ENCODE assay signal across 24 cellular contexts in genomic region chr14:93100570-93100969, GRCh38. TPM values are rescaled to one million over a fixed set of nuclear protein-coding genes. Genes with fewer than 3 reads are reported as not detected.
A peak's percentile ranks its signal among the peaks of the same experiment; 100 is the strongest.
DNase-seq lines count a peak whose midpoint lies in the region; ATAC-seq, FAIRE-seq and TF ChIP-seq lines count a peak whose summit lies in the region.
"Had no signal": no experiment of that assay in that cellular context is flagged by ENCODE, and none has a peak within 500 bp of the region (broad histone marks: within the 10 kb centered on the region; RNA-seq: fewer than 3 reads in every experiment).

No MANE protein-coding gene starts in this region.

- H3K79me1 ChIP-seq in H1 (ENCODE audit: low read depth, low read length): peaks cover 17% of the 10 kb centered on the region

- no peak for ATAC-seq in activated CD4-positive, alpha-beta T cell treated with anti-CD3 and anti-CD28 coated beads for 36 hours
- no peak for ATAC-seq in stimulated activated effector memory CD8-positive, alpha-beta T cell treated with anti-CD3 and anti-CD28 coated beads, Interleukin-12 subunit alpha, Interleukin-12 subunit beta, amount 100 ng/mL, for 72 hours
- no peak for ATAC-seq in GM21360 (IDR thresholded peaks at IDR 0.05; ENCODE audit: unreplicated experiment)
- ATAC-seq: gastrocnemius medialis had no signal

- FAIRE-seq in H1 (lab: Jason Lieb, UNC): no peak
- FAIRE-seq: A204.1, small intestine had no signal

- no peaks in the 10 kb centered on the region for H3K27me3 Mint-ChIP-seq in activated CD4-positive, alpha-beta T cell treated with anti-CD3 and anti-CD28 coated beads, Interleukin-2, amount 10 ng/mL, durations not matched to agents 7 days and 5 days
- H3K27me3 Mint-ChIP-seq in activated CD4-positive, alpha-beta T cell treated with anti-CD3 and anti-CD28 coated beads for 36 hours: no peaks in the 10 kb centered on the region

- H2BK20ac ChIP-seq in H1 (ENCODE audit: low read length): no peak overlapping the region

- TF ChIP-seq POLR2A in H1 (IDR thresholded peaks at IDR 0.05; ENCODE audit: control extremely low read depth in 1 of 2, low read depth in 2 of 2, low read length in 2 of 2): no peak

- peak overlapping the region; percentile 60 for H3K27ac Mint-ChIP-seq in activated CD4-positive, alpha-beta T cell treated with anti-CD3 and anti-CD28 coated beads, Interleukin-2, amount 10 ng/mL, durations not matched to agents 7 days and 5 days
- no peak overlapping the region for H3K27ac Mint-ChIP-seq in activated CD4-positive, alpha-beta T cell treated with anti-CD3 and anti-CD28 coated beads for 36 hours
- H3K27ac Mint-ChIP-seq in stimulated activated effector memory CD8-positive, alpha-beta T cell treated with anti-CD3 and anti-CD28 coated beads, Interleukin-12 subunit alpha, Interleukin-12 subunit beta, amount 100 ng/mL, for 72 hours: peak overlapping the region; percentile 39
- H3K27ac Mint-ChIP-seq: activated T-helper 2 cell treated with anti-CD3 and anti-CD28 coated beads, Interferon-gamma antibody, Interleukin-2, Interleukin-4, amounts not matched to agents 10 μg/mL and 5 μg/mL and 100 μg/mL, durations not matched to agents 14 hours and 24 hours and 36 hours had no signal

- H2AK5ac ChIP-seq in H1 (ENCODE audit: low read depth, low read length): no peak overlapping the region; the same call in 1 of the 2 replicates

- H3K27me3 ChIP-seq in H1 (replicated peaks in 1 of 4; ENCODE audit: control insufficient read depth in 3 of 4, extremely low read depth in 1 of 4, insufficient read depth in 3 of 4, low read length in 3 of 4) (no peaks in the 10 kb centered on the region), MM.1S (replicated peaks; ENCODE audit: insufficient read depth, low read length) (no peaks in the 10 kb centered on the region)
- H3K27me3 ChIP-seq: gastrocnemius medialis, neural progenitor cell had no signal

- TF ChIP-seq CTCF in H1 (IDR thresholded peaks at IDR 0.05; ENCODE audit: control extremely low read depth in 1 of 3, insufficient read depth in 1 of 3, low read depth in 1 of 3, low read length in 3 of 3): no peak
- TF ChIP-seq CTCF in MM.1S (IDR thresholded peaks at IDR 0.05; ENCODE audit: low read length): no peak

- peaks cover 4% of the 10 kb centered on the region for H3K36me3 Mint-ChIP-seq in activated CD4-positive, alpha-beta T cell treated with anti-CD3 and anti-CD28 coated beads, Interleukin-2, amount 10 ng/mL, durations not matched to agents 7 days and 5 days (ENCODE audit: low read depth)
- no peaks in the 10 kb centered on the region for H3K36me3 Mint-ChIP-seq in activated CD4-positive, alpha-beta T cell treated with anti-CD3 and anti-CD28 coated beads for 36 hours (ENCODE audit: low read depth)
- H3K36me3 Mint-ChIP-seq in stimulated activated effector memory CD8-positive, alpha-beta T cell treated with anti-CD3 and anti-CD28 coated beads, Interleukin-12 subunit alpha, Interleukin-12 subunit beta, amount 100 ng/mL, for 72 hours: peaks cover 7% of the 10 kb centered on the region
- H3K36me3 Mint-ChIP-seq: neural progenitor cell had no signal

- TF ChIP-seq EP300 in H1 (IDR thresholded peaks at IDR 0.05; ENCODE audit: borderline replicate concordance in 1 of 2, low read depth in 2 of 2, low read length in 2 of 2): no peak

- WGBS in H1 (ENCODE audit: extremely low coverage in 1 of 2, insufficient coverage in 1 of 2, insufficient read length in 1 of 2, insufficient replicate concordance in 2 of 2, low coverage in 1 of 2, low lambda C conversion rate in 2 of 2, missing lambda C conversion rate in 1 of 2), 2 experiments: 84% methylated on average over 7 of the region's 7 CpGs; no CpG with 5 or more reads in 1 of the 2 experiments

- no peaks in the 10 kb centered on the region for H3K9me3 Mint-ChIP-seq in activated CD4-positive, alpha-beta T cell treated with anti-CD3 and anti-CD28 coated beads, Interleukin-2, amount 10 ng/mL, durations not matched to agents 7 days and 5 days
- H3K9me3 Mint-ChIP-seq in activated CD4-positive, alpha-beta T cell treated with anti-CD3 and anti-CD28 coated beads for 36 hours (ENCODE audit: low read depth): no peaks in the 10 kb centered on the region
- H3K9me3 Mint-ChIP-seq in stimulated activated effector memory CD8-positive, alpha-beta T cell treated with anti-CD3 and anti-CD28 coated beads, Interleukin-12 subunit alpha, Interleukin-12 subunit beta, amount 100 ng/mL, for 72 hours: no peaks in the 10 kb centered on the region
- H3K9me3 Mint-ChIP-seq: activated T-helper 2 cell treated with anti-CD3 and anti-CD28 coated beads, Interferon-gamma antibody, Interleukin-2, Interleukin-4, amounts not matched to agents 10 μg/mL and 5 μg/mL and 100 μg/mL, durations not matched to agents 14 hours and 24 hours and 36 hours; neural progenitor cell had no signal

- POLR2A ChIA-PET in activated CD4-positive, alpha-beta T cell treated with anti-CD3 and anti-CD28 coated beads, Interleukin-2, amount 10 ng/mL, durations not matched to agents 7 days and 5 days (lab: Charles Lee): no interaction called here
- POLR2A ChIA-PET in activated CD4-positive, alpha-beta T cell treated with anti-CD3 and anti-CD28 coated beads for 36 hours (lab: Charles Lee): no interaction called here
- POLR2A ChIA-PET in H1 (lab: Charles Lee; ENCODE audit: partially characterized antibody): no interaction called here

- peaks cover 50% of the 10 kb centered on the region for H3K4me1 Mint-ChIP-seq in activated CD4-positive, alpha-beta T cell treated with anti-CD3 and anti-CD28 coated beads, Interleukin-2, amount 10 ng/mL, durations not matched to agents 7 days and 5 days
- peaks cover 17% of the 10 kb centered on the region for H3K4me1 Mint-ChIP-seq in activated CD4-positive, alpha-beta T cell treated with anti-CD3 and anti-CD28 coated beads for 36 hours
- peaks cover 51% of the 10 kb centered on the region for H3K4me1 Mint-ChIP-seq in stimulated activated effector memory CD8-positive, alpha-beta T cell treated with anti-CD3 and anti-CD28 coated beads, Interleukin-12 subunit alpha, Interleukin-12 subunit beta, amount 100 ng/mL, for 72 hours

- no peak for DNase-seq in activated CD4-positive, alpha-beta T cell treated with anti-CD3 and anti-CD28 coated beads, Interleukin-2, amount 10 ng/mL, durations not matched to agents 7 days and 5 days
- no peak for DNase-seq in activated CD4-positive, alpha-beta T cell treated with anti-CD3 and anti-CD28 coated beads for 36 hours
- peak; percentile 60 for DNase-seq in NCI-H446 treated with DMSO at 0.1 percent for 48 hours (lab: John Stamatoyannopoulos, UW)
- DNase-seq in H1 (ENCODE audit: low read depth in 1 of 2, low spot score in 2 of 2): no peak
- no peak for DNase-seq in stimulated activated effector memory CD8-positive, alpha-beta T cell treated with anti-CD3 and anti-CD28 coated beads, Interleukin-12 subunit alpha, Interleukin-12 subunit beta, amount 100 ng/mL, for 72 hours (ENCODE audit: low spot score in 2 of 2)
- no peak for DNase-seq in HK-2 (ENCODE audit: unreplicated experiment)
- no peak for DNase-seq in MM.1S
- DNase-seq: amniotic stem cell; C1 segment of cervical spinal cord; caudate nucleus; DMS153; gastrocnemius medialis; GF-D8; left ventricle myocardium inferior; NCI-H187 treated with DMSO at 0.1 percent for 48 hours; NCI-H510A; SHP77; small intestine; stimulated activated CD4-positive, alpha-beta T cell treated with anti-CD3 and anti-CD28 coated beads, Interleukin-4, amount 100 ng/mL, for 1 hour had no signal

- no peaks in the 10 kb centered on the region for H3K9me2 ChIP-seq in MM.1S (replicated peaks; ENCODE audit: insufficient read depth, low read length)

- H4K8ac ChIP-seq in H1 (ENCODE audit: extremely low read depth, insufficient read depth, low read length): no peak overlapping the region

- H3K79me2 ChIP-seq in H1 (ENCODE audit: control insufficient read depth in 1 of 2, insufficient read depth in 2 of 2, low read length in 2 of 2): peaks cover 4 to 90% of the 10 kb centered on the region in 2 experiments; a peak in 3 of 4 replicates
- H3K79me2 ChIP-seq in MM.1S (ENCODE audit: low read length): peaks cover 32% of the 10 kb centered on the region

- H3K4me3 Mint-ChIP-seq in activated CD4-positive, alpha-beta T cell treated with anti-CD3 and anti-CD28 coated beads, Interleukin-2, amount 10 ng/mL, durations not matched to agents 7 days and 5 days: no peak overlapping the region
- no peak overlapping the region for H3K4me3 Mint-ChIP-seq in activated CD4-positive, alpha-beta T cell treated with anti-CD3 and anti-CD28 coated beads for 36 hours
- no peak overlapping the region for H3K4me3 Mint-ChIP-seq in stimulated activated effector memory CD8-positive, alpha-beta T cell treated with anti-CD3 and anti-CD28 coated beads, Interleukin-12 subunit alpha, Interleukin-12 subunit beta, amount 100 ng/mL, for 72 hours
- H3K4me3 Mint-ChIP-seq: neural progenitor cell had no signal

- H3K23me2 ChIP-seq in H1 (ENCODE audit: low read depth, low read length): no peaks in the 10 kb centered on the region

- H3K14ac ChIP-seq in H1 (ENCODE audit: insufficient read length): no peak overlapping the region

- H3F3A ChIP-seq in MM.1S (ENCODE audit: insufficient read depth, low read length): no peaks in the 10 kb centered on the region

- no peak overlapping the region for H2BK120ac ChIP-seq in H1 (replicated peaks; ENCODE audit: low read depth, low read length)

- no peak overlapping the region; the same call in 1 of the 2 replicates for H2BK12ac ChIP-seq in H1 (ENCODE audit: low read depth, low read length)

- no peak overlapping the region for H2BK15ac ChIP-seq in H1 (ENCODE audit: low read length)

- H4K91ac ChIP-seq in H1 (replicated peaks; ENCODE audit: insufficient read length, low read length): no peak overlapping the region

- H3K27ac ChIP-seq in H1 (ENCODE audit: low read depth, low read length) (no peak overlapping the region), MM.1S (ENCODE audit: low read length) (no peak overlapping the region)
- H3K27ac ChIP-seq: gastrocnemius medialis, neural progenitor cell had no signal

- H3K4ac ChIP-seq in H1 (replicated peaks; ENCODE audit: insufficient read length, low read depth, low read length): peak overlapping the region; percentile 28

- CTCF ChIA-PET in activated CD4-positive, alpha-beta T cell treated with anti-CD3 and anti-CD28 coated beads, Interleukin-2, amount 10 ng/mL, durations not matched to agents 7 days and 5 days (lab: Charles Lee): interaction anchor here (1.7 to 7.8 kb wide), 2 partner anchors 9 to 15 kb away, joined by 4 to 68 read pairs; partner anchors contain the start of gene ITPK1
- CTCF ChIA-PET in activated CD4-positive, alpha-beta T cell treated with anti-CD3 and anti-CD28 coated beads for 36 hours (lab: Charles Lee): interaction anchor here (3.5 kb wide), 1 partner anchor 13 kb away, joined by 18 read pairs; no protein-coding TSS in a partner anchor
- CTCF ChIA-PET in H1 (lab: Charles Lee; ENCODE audit: partially characterized antibody): interaction anchor here (1.3 to 13.8 kb wide), 4 partner anchors 13 to 31 kb away, joined by 3 to 128 read pairs (median 6); no protein-coding TSS in a partner anchor

- peak overlapping the region; percentile 60; the same call in 1 of the 2 replicates for H3K18ac ChIP-seq in H1 (ENCODE audit: extremely low read depth, low read length)

- H3K4me2 ChIP-seq in H1 (ENCODE audit: insufficient read depth in 1 of 2, low read depth in 2 of 2, low read length in 2 of 2) (no peak overlapping the region), MM.1S (ENCODE audit: low read depth, low read length) (no peak overlapping the region)
- H3K4me2 ChIP-seq: neural progenitor cell had no signal

- peak overlapping the region; percentile 78; the same call in 1 of the 2 replicates for H2BK5ac ChIP-seq in H1 (ENCODE audit: low read depth, low read length)

- TF ChIP-seq RAD21 in H1 (IDR thresholded peaks at IDR 0.05 in 1 of 2, conservative IDR thresholded peaks at IDR 0.05 in 1 of 2; ENCODE audit: low read depth in 2 of 2, low read length in 2 of 2): no peak

- intact Hi-C loops in activated CD4-positive, alpha-beta T cell treated with anti-CD3 and anti-CD28 coated beads for 36 hours (cut with DNase I, micrococcal nuclease): no loop called here

- no peak overlapping the region for H3K4me3 ChIP-seq in H1 (ENCODE audit: extremely low read depth in 1 of 4, insufficient read depth in 2 of 4, low read depth in 3 of 4, low read length in 4 of 4)
- H3K4me3 ChIP-seq in MM.1S (ENCODE audit: low read length): no peak overlapping the region
- H3K4me3 ChIP-seq: gastrocnemius medialis, HAP-1, left ventricle myocardium inferior, neural progenitor cell had no signal

- H3K9ac ChIP-seq in H1 (replicated peaks in 1 of 4; ENCODE audit: extremely low read depth in 1 of 4, low read depth in 3 of 4, low read length in 3 of 4): no peak overlapping the region
- no peak overlapping the region for H3K9ac ChIP-seq in MM.1S (ENCODE audit: low read length)
- H3K9ac ChIP-seq: neural progenitor cell had no signal

- H3K23ac ChIP-seq in H1 (ENCODE audit: insufficient read length): no peak overlapping the region

- H4K20me1 ChIP-seq in H1 (replicated peaks in 1 of 2; ENCODE audit: control insufficient read depth in 1 of 2, insufficient read depth in 2 of 2, low read length in 2 of 2) (peaks cover 11 to 44% of the 10 kb centered on the region in 2 experiments), MM.1S (ENCODE audit: insufficient read depth, low read length) (no peaks in the 10 kb centered on the region)

- no peak overlapping the region for H3K56ac ChIP-seq in H1 (replicated peaks; ENCODE audit: insufficient read length, low read depth, low read length)

- H3K9me3 ChIP-seq in H1 (ENCODE audit: insufficient read depth in 2 of 2, low read depth in 1 of 2, low read length in 1 of 2): no peaks in the 10 kb centered on the region
- H3K9me3 ChIP-seq in MM.1S (replicated peaks; ENCODE audit: insufficient read depth, low read length): no peaks in the 10 kb centered on the region
- H3K9me3 ChIP-seq: gastrocnemius medialis, HAP-1, left ventricle myocardium inferior had no signal

- no peak overlapping the region for H2AFZ ChIP-seq in H1 (ENCODE audit: low read length)
- H2AFZ ChIP-seq in MM.1S (ENCODE audit: low read length): no peak overlapping the region
- H2AFZ ChIP-seq: neural progenitor cell had no signal

- no peak overlapping the region for H4K5ac ChIP-seq in H1 (ENCODE audit: insufficient read length, low read depth, low read length)

- H3K36me3 ChIP-seq in H1 (ENCODE audit: control insufficient read depth in 2 of 4, insufficient read depth in 4 of 4, low read length in 3 of 4) (no peaks in the 10 kb centered on the region), MM.1S (replicated peaks; ENCODE audit: insufficient read depth, low read length) (no peaks in the 10 kb centered on the region)
- H3K36me3 ChIP-seq: gastrocnemius medialis, HAP-1, left ventricle myocardium inferior, neural progenitor cell had no signal

- H3K4me1 ChIP-seq in H1 (replicated peaks in 1 of 4; ENCODE audit: control insufficient read depth in 3 of 4, insufficient read depth in 4 of 4, low read length in 3 of 4): peaks cover 3 to 17% (median 7%) of the 10 kb centered on the region in 4 experiments; a peak in 6 of 7 replicates
- peaks cover 5% of the 10 kb centered on the region; the same call in 1 of the 2 replicates for H3K4me1 ChIP-seq in MM.1S (ENCODE audit: low read length)
- H3K4me1 ChIP-seq: HAP-1, neural progenitor cell had no signal

RNA-seq across cellular contexts. Expression of gene ITPK1, which starts 15.2 kb away (rescaled TPM):
- total RNA-seq in activated CD4-positive, alpha-beta T cell treated with anti-CD3 and anti-CD28 coated beads, Interleukin-2, amount 10 ng/mL, durations not matched to agents 7 days and 5 days: 10 to 100 TPM; 63.7 to 71.0 TPM
- total RNA-seq in activated CD4-positive, alpha-beta T cell treated with anti-CD3 and anti-CD28 coated beads for 36 hours: 10 to 100 TPM; 31.0 to 35.5 TPM
- total RNA-seq in H1 (2021; fragmentation: NEBNext Ultra II Directional; extraction: Animal tissue kit (Norgen Biotek cat#: 25700)): 143 and 148 TPM in 2 replicates
- polyA plus RNA-seq in H1 (2011; rRNA removed): 108 and 114 TPM in 2 replicates
- 87.6 TPM for polyA plus RNA-seq in H1 (2011; cell fraction: cytosol; rRNA removed)
- polyA plus RNA-seq in H1 (2011; cell fraction: nucleus; rRNA removed): 123 TPM
- polyA plus RNA-seq in H1 (2012, experiment 1 of 2): 86.3 to 118 TPM (median 110 TPM) in 4 replicates
- 103 TPM for polyA plus RNA-seq in H1 (2012, experiment 2 of 2)
- 62.3 TPM for polyA plus RNA-seq in H1 (2013, experiment 1 of 2)
- polyA plus RNA-seq in H1 (2013, experiment 2 of 2): 61.5 TPM
- 278 and 326 TPM in 2 replicates for polyA minus RNA-seq in H1 (2011; rRNA and poly(A)+ RNA removed)
- 85.3 TPM for polyA minus RNA-seq in H1 (2011; cell fraction: cytosol; rRNA and poly(A)+ RNA removed)
- polyA minus RNA-seq in H1 (2011; cell fraction: nucleus; rRNA and poly(A)+ RNA removed): 55.2 TPM
